Comparison of ENCODE assay signal across 18 cellular contexts in the genomic region with DNA sequence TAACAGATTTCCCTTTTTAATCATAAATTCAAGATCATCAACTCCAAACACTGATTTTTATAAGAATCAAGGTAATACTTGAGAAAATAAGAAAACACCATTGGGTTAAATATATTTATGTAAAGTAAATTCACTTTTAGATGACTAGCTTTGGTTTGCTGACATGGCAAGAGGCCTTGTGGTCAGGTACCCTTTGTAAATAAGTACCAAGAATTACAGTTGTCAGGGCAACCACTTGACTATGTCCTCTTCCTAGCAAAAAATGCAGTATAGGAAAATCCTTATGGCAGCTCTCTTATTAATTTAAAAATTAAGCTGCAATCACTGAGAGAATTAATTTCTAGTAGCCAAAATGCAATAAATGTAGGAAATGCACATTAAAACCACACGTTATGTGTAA.
DNase-seq lines count a peak whose midpoint lies in the region; FAIRE-seq and TF ChIP-seq lines count a peak whose summit lies in the region.
"Had no signal": no experiment of that assay in that cellular context is flagged by ENCODE, and none has a peak within 500 bp of the region (broad histone marks: within the 10 kb centered on the region; RNA-seq: fewer than 3 reads in every experiment).

No MANE protein-coding gene starts in this region.

- DNase-seq in NCI-H2029 (lab: John Stamatoyannopoulos, UW) = peak; percentile 10
- no peak for DNase-seq in NCI-H2029 treated with DMSO at 0.1 percent for 48 hours (lab: John Stamatoyannopoulos, UW)
- DNase-seq in Karpas-422 = peak; percentile 25
- peak; percentile 5 for DNase-seq in astrocyte (ENCODE audit: low read depth)
- peak; percentile 15 for DNase-seq in mesenchymal stem cell
- no peak for DNase-seq in SIG-M5 treated with dmso at 0.1 percent for 504 hours (lab: John Stamatoyannopoulos, UW; ENCODE audit: unreplicated experiment)
- no peak for DNase-seq in mesenteric fat pad (ENCODE audit: low spot score)
- DNase-seq: Caco-2; CD4-positive, alpha-beta T cell; NCI-H146; NCI-H345; NCI-H524 treated with DMSO at 0.1 percent for 48 hours; Peyer's patch; SW 1271; T-helper 2 cell had no signal

- no peak overlapping the region for H3K14ac ChIP-seq in mesenchymal stem cell (ENCODE audit: low read length in 2 of 2)

- no peak overlapping the region for H3K27ac Mint-ChIP-seq in astrocyte (ENCODE audit: unreplicated experiment)
- H3K27ac Mint-ChIP-seq: CD4-positive, alpha-beta T cell; IgD-negative memory B cell had no signal

- no peak overlapping the region for H3K4ac ChIP-seq in mesenchymal stem cell (ENCODE audit: low read depth in 1 of 2, low read length in 2 of 2)

- H3K9me3 ChIP-seq in Karpas-422 (ENCODE audit: low read length) (no peaks in the 10 kb centered on the region), astrocyte (ENCODE audit: insufficient read depth, low read depth, low read length) (no peaks in the 10 kb centered on the region), mesenchymal stem cell (ENCODE audit: control insufficient read depth, low read length) (no peaks in the 10 kb centered on the region)
- H3K9me3 ChIP-seq: A549, Caco-2, Peyer's patch had no signal

- H2BK5ac ChIP-seq in mesenchymal stem cell (ENCODE audit: low read depth, low read length, poor library complexity, severe bottlenecking) = no peak overlapping the region

- H3K79me1 ChIP-seq in mesenchymal stem cell (replicated peaks; ENCODE audit: low read length, poor library complexity, severe bottlenecking) = no peaks in the 10 kb centered on the region

- H2AK5ac ChIP-seq in mesenchymal stem cell (ENCODE audit: low read length, severe bottlenecking) = no peak overlapping the region

- H4K20me1 ChIP-seq in Karpas-422 (ENCODE audit: insufficient read depth, low read depth, low read length) (no peaks in the 10 kb centered on the region), astrocyte (ENCODE audit: insufficient read depth, low read length) (no peaks in the 10 kb centered on the region)

- H3K27me3 Mint-ChIP-seq in astrocyte (ENCODE audit: low read depth, unreplicated experiment) = no peaks in the 10 kb centered on the region
- H3K27me3 Mint-ChIP-seq: CD4-positive, alpha-beta T cell; IgD-negative memory B cell had no signal

- H3K9ac ChIP-seq in Karpas-422 (ENCODE audit: low read length) (no peak overlapping the region), astrocyte (ENCODE audit: low read length) (no peak overlapping the region), mesenchymal stem cell (ENCODE audit: low read length) (no peak overlapping the region)

- H3K27ac ChIP-seq in Karpas-422 (ENCODE audit: low read length) (no peak overlapping the region), astrocyte (ENCODE audit: low read depth, low read length) (no peak overlapping the region), mesenchymal stem cell (ENCODE audit: low read length, poor library complexity, severe bottlenecking) (no peak overlapping the region)
- H3K27ac ChIP-seq: A549, HL-60, Peyer's patch had no signal

- no peak overlapping the region for H4K91ac ChIP-seq in mesenchymal stem cell (ENCODE audit: low read length)

- H3K36me3 ChIP-seq in Karpas-422 (ENCODE audit: insufficient read depth, low read length) (no peaks in the 10 kb centered on the region), astrocyte (ENCODE audit: insufficient read depth, low read length) (no peaks in the 10 kb centered on the region), mesenchymal stem cell (ENCODE audit: control insufficient read depth in 1 of 2, insufficient read depth in 2 of 2, low read depth in 1 of 2, low read length in 2 of 2) (peaks cover 0 to 5% of the 10 kb centered on the region in 2 experiments)

- TF ChIP-seq CTCF in astrocyte (IDR thresholded peaks at IDR 0.05; ENCODE audit: insufficient read depth, low read depth, low read length) = no peak

- H2AFZ ChIP-seq in Karpas-422 (ENCODE audit: low read length) = no peak overlapping the region
- no peak overlapping the region for H2AFZ ChIP-seq in astrocyte (ENCODE audit: low read depth, low read length)
- H2AFZ ChIP-seq in mesenchymal stem cell (ENCODE audit: low read depth, low read length) = no peak overlapping the region

- H3K9me2 ChIP-seq in Karpas-422 (replicated peaks; ENCODE audit: insufficient read depth, low read length) = no peaks in the 10 kb centered on the region

- no peak overlapping the region for H3K18ac ChIP-seq in mesenchymal stem cell (ENCODE audit: low read depth in 1 of 2, low read length in 2 of 2)

- H2BK12ac ChIP-seq in mesenchymal stem cell (ENCODE audit: low read length in 2 of 2) = no peak overlapping the region

- no peak overlapping the region for H2BK15ac ChIP-seq in mesenchymal stem cell (ENCODE audit: low read depth, poor library complexity, severe bottlenecking)

- no peak overlapping the region for H3K4me3 Mint-ChIP-seq in astrocyte (ENCODE audit: unreplicated experiment)
- H3K4me3 Mint-ChIP-seq: CD4-positive, alpha-beta T cell; IgD-negative memory B cell had no signal

- no peak overlapping the region for H3K4me3 ChIP-seq in Karpas-422 (ENCODE audit: low read length)
- no peak overlapping the region for H3K4me3 ChIP-seq in astrocyte (ENCODE audit: insufficient read depth, low read depth, low read length)
- H3K4me3 ChIP-seq in mesenchymal stem cell (ENCODE audit: insufficient read depth in 1 of 2, low read depth in 1 of 2, low read length in 2 of 2) = no peak overlapping the region
- H3K4me3 ChIP-seq: A549, Peyer's patch had no signal

- H2BK120ac ChIP-seq in mesenchymal stem cell (ENCODE audit: low read depth, low read length) = no peak overlapping the region

- H3K4me2 ChIP-seq in Karpas-422 (ENCODE audit: low read depth, low read length, poor library complexity, severe bottlenecking) = no peak overlapping the region
- no peak overlapping the region for H3K4me2 ChIP-seq in astrocyte (ENCODE audit: low read length)
- no peak overlapping the region for H3K4me2 ChIP-seq in mesenchymal stem cell (ENCODE audit: low read length, poor library complexity, severe bottlenecking)
- H3K4me2 ChIP-seq: A549 had no signal

- no peak for FAIRE-seq in astrocyte (lab: Jason Lieb, UNC)

- 86% methylated on average over 1 of the region's 1 CpG for WGBS in mesenchymal stem cell

- no peak overlapping the region for H3K23ac ChIP-seq in mesenchymal stem cell (ENCODE audit: low read length in 2 of 2)

- H3K79me2 ChIP-seq in Karpas-422 (ENCODE audit: low read length) (no peaks in the 10 kb centered on the region), astrocyte (ENCODE audit: insufficient read depth, low read length) (no peaks in the 10 kb centered on the region)

- peaks cover 2% of the 10 kb centered on the region for H3K36me3 Mint-ChIP-seq in astrocyte (ENCODE audit: low read depth, unreplicated experiment)

- H3K27me3 ChIP-seq in Karpas-422 (ENCODE audit: low read length) = no peaks in the 10 kb centered on the region
- H3K27me3 ChIP-seq in astrocyte (ENCODE audit: insufficient read depth, low read length) = no peaks in the 10 kb centered on the region
- no peaks in the 10 kb centered on the region for H3K27me3 ChIP-seq in mesenchymal stem cell (ENCODE audit: control insufficient read depth in 1 of 2, insufficient read depth in 1 of 2, low read length in 2 of 2)
- H3K27me3 ChIP-seq: Peyer's patch had no signal

- no peaks in the 10 kb centered on the region for H3K4me1 ChIP-seq in Karpas-422 (ENCODE audit: low read length)
- no peaks in the 10 kb centered on the region for H3K4me1 ChIP-seq in astrocyte (ENCODE audit: insufficient read depth, low read length)
- peaks cover 2% of the 10 kb centered on the region for H3K4me1 ChIP-seq in mesenchymal stem cell (ENCODE audit: control insufficient read depth, insufficient read depth, low read depth, low read length)
- H3K4me1 ChIP-seq: A549, Caco-2, Peyer's patch had no signal

- no peaks in the 10 kb centered on the region for H3K9me3 Mint-ChIP-seq in astrocyte (ENCODE audit: unreplicated experiment)
- H3K9me3 Mint-ChIP-seq: CD4-positive, alpha-beta T cell had no signal

- peaks cover 5% of the 10 kb centered on the region for H3K4me1 Mint-ChIP-seq in astrocyte (ENCODE audit: low read depth, unreplicated experiment)

- H4K8ac ChIP-seq in mesenchymal stem cell (ENCODE audit: low read length) = no peak overlapping the region

Comparison
In these comparisons a context has a peak if more than half of its experiments do, and no peak if none do; other contexts are left out.
1. DNase-seq: peak in NCI-H2029 (single experiment), Karpas-422 (single experiment), astrocyte (single experiment) and mesenchymal stem cell (single experiment); none in NCI-H2029 treated with DMSO at 0.1 percent for 48 hours (single experiment), SIG-M5 treated with dmso at 0.1 percent for 504 hours (single experiment) and mesenteric fat pad (single experiment).